Comparison of ENCODE assay signal across 8 cellular contexts in genomic region chr16:29290631-29291247, GRCh38.
DNase-seq lines count a peak whose midpoint lies in the region; ATAC-seq and TF ChIP-seq lines count a peak whose summit lies in the region.

No MANE protein-coding gene starts in this region.

- H3K4me1 Mint-ChIP-seq in CD4-positive, alpha-beta memory T cell: peaks cover 0 to 8% (median 3%) of the 10 kb centered on the region in 4 donors

- H4K20me1 ChIP-seq in IMR-90 (ENCODE audit: insufficient read depth, low read length): no peaks in the 10 kb centered on the region

- H2BK15ac ChIP-seq in IMR-90 (ENCODE audit: low read depth, low read length): peak overlapping the region; percentile 92; the same call in 2 of the 3 replicates

- no peaks in the 10 kb centered on the region for H3K27me3 Mint-ChIP-seq in CD4-positive, alpha-beta memory T cell

- peaks cover 5 to 13% of the 10 kb centered on the region in 2 experiments; a peak in 2 of 4 replicates for H3K79me1 ChIP-seq in IMR-90 (ENCODE audit: low read depth in 1 of 2, low read length in 2 of 2)

- no peak overlapping the region for H3K4me3 ChIP-seq in CD4-positive, alpha-beta memory T cell (ENCODE audit: low read length in 2 of 2)
- peak overlapping the region; percentile 18 for H3K4me3 ChIP-seq in IMR-90 (ENCODE audit: insufficient read depth, low read depth, low read length)
- peak overlapping the region; percentile 59 for H3K4me3 ChIP-seq in coronary artery
- peak overlapping the region in 1 of 2 donors; percentile 20 for H3K4me3 ChIP-seq in left lung

- peak overlapping the region; percentile 100 for H4K91ac ChIP-seq in IMR-90 (ENCODE audit: insufficient read depth, low read depth, low read length)

- intact Hi-C loops in CD4-positive, alpha-beta memory T cell (cut with micrococcal nuclease): no loop called here
- intact Hi-C loops in IMR-90 (cut with micrococcal nuclease): no loop called here
- intact Hi-C loops in left lung (cut with DNase I): no loop called here

- H3K9ac ChIP-seq in IMR-90 (ENCODE audit: low read depth, low read length): peak overlapping the region; percentile 52

- peak overlapping the region; percentile 55 for H3K4me2 ChIP-seq in IMR-90 (ENCODE audit: low read depth, low read length)

- H3K27me3 ChIP-seq in CD4-positive, alpha-beta memory T cell (ENCODE audit: insufficient read depth, low read length): no peaks in the 10 kb centered on the region
- H3K27me3 ChIP-seq in IMR-90 (ENCODE audit: control insufficient read depth, insufficient read depth, low read length) (no peaks in the 10 kb centered on the region), left lung (no peaks in the 10 kb centered on the region)

- no TSS peak for BruUV-seq in IMR-90 (replicated peaks; lab: Mats Ljungman, UMichigan)

- dilution Hi-C loops in IMR-90 (cut with HindIII; ENCODE audit: low sequenced_read_pairs, unreplicated experiment): no loop called here

- H3K4me3 Mint-ChIP-seq in CD4-positive, alpha-beta memory T cell: peak overlapping the region in 5 of 8 donors; percentile 43 to 62 (median 49)

- CTCF ChIA-PET in CD4-positive, alpha-beta memory T cell (lab: Charles Lee; ENCODE audit: partially characterized antibody): no interaction called here
- CTCF ChIA-PET in IMR-90 (lab: Yijun Ruan, JAX): no interaction called here

- H3K18ac ChIP-seq in IMR-90 (ENCODE audit: low read depth, low read length): peak overlapping the region; percentile 94

- TF ChIP-seq RAD21 in IMR-90 (IDR thresholded peaks at IDR 0.05; ENCODE audit: low read length): no peak

- POLR2A ChIA-PET in CD4-positive, alpha-beta memory T cell (lab: Charles Lee; ENCODE audit: partially characterized antibody): no interaction called here
- POLR2A ChIA-PET in IMR-90 (lab: Charles Lee; ENCODE audit: unreplicated experiment): no interaction called here

- H3K14ac ChIP-seq in IMR-90 (replicated peaks; ENCODE audit: low read depth, low read length): peak overlapping the region; percentile 100

- H3K9me3 ChIP-seq in CD4-positive, alpha-beta memory T cell (ENCODE audit: control insufficient read depth in 1 of 2, low read length in 2 of 2): no peaks in the 10 kb centered on the region
- H3K9me3 ChIP-seq in IMR-90 (ENCODE audit: control insufficient read depth, insufficient read depth, low read length) (no peaks in the 10 kb centered on the region), left lung (no peaks in the 10 kb centered on the region)

- H3K36me3 Mint-ChIP-seq in CD4-positive, alpha-beta memory T cell: peaks cover 0 to 2% of the 10 kb centered on the region in 2 donors

- H2AK9ac ChIP-seq in IMR-90 (replicated peaks; ENCODE audit: low read depth, low read length, poor library complexity): peak overlapping the region; percentile 88

- peak overlapping the region; percentile 57 for H3K56ac ChIP-seq in IMR-90 (ENCODE audit: extremely low read depth, insufficient read depth, low read length)

- peak; percentile 74 for ATAC-seq in GM21447 (IDR thresholded peaks at IDR 0.05; ENCODE audit: unreplicated experiment)
- ATAC-seq in IMR-90 (ENCODE audit: low read depth): peak; percentile 80
- peak; percentile 91 for ATAC-seq in left lung
- no peak for ATAC-seq in GM19023 (IDR thresholded peaks at IDR 0.05; ENCODE audit: unreplicated experiment)

- peaks cover 11% of the 10 kb centered on the region for H3K9me1 ChIP-seq in IMR-90 (ENCODE audit: insufficient read depth, low read length)

- 16% methylated on average over 4 of the region's 24 CpGs; no CpG with 5 or more reads in 1 of the 2 experiments for WGBS in IMR-90 (ENCODE audit: extremely low coverage in 2 of 2, insufficient read length in 1 of 2), 2 experiments

- H3K23ac ChIP-seq in IMR-90 (ENCODE audit: low read depth, low read length): peak overlapping the region; percentile 97

- H3K4me1 ChIP-seq in CD4-positive, alpha-beta memory T cell (ENCODE audit: insufficient read depth, low read length): peaks cover 4% of the 10 kb centered on the region
- H3K4me1 ChIP-seq in IMR-90 (ENCODE audit: control insufficient read depth, insufficient read depth, low read length): peaks cover 31% of the 10 kb centered on the region
- peaks cover 0 to 30% of the 10 kb centered on the region in 2 donors for H3K4me1 ChIP-seq in left lung

- H4K5ac ChIP-seq in IMR-90 (ENCODE audit: low read depth, low read length): peak overlapping the region; percentile 98

- peak overlapping the region; percentile 100 for H3K4ac ChIP-seq in IMR-90 (ENCODE audit: low read depth, low read length)

- peak overlapping the region; percentile 99 for H2BK20ac ChIP-seq in IMR-90 (ENCODE audit: low read depth, low read length)

- peak; percentile 11 to 77 (median 32) for DNase-seq in CD4-positive, alpha-beta memory T cell
- DNase-seq in IMR-90 (peak; percentile 92), coronary artery (ENCODE audit: low spot score) (peak; percentile 97), left lung (peak; percentile 98 to 99)
- DNase-seq in activated CD4-positive, alpha-beta T cell treated with anti-CD3 and anti-CD28 coated beads for 24 hours (ENCODE audit: low read depth in 2 of 2): peak; percentile 26 to 50
- DNase-seq in stimulated activated CD4-positive, alpha-beta T cell treated with anti-CD3 and anti-CD28 coated beads, Interleukin-2, amount 100 ng/mL, for 48 hours: peak; percentile 48 to 52

- TF ChIP-seq CTCF in IMR-90 (conservative IDR thresholded peaks at IDR 0.05; ENCODE audit: low read depth, low read length) (no peak), coronary artery (IDR thresholded peaks at IDR 0.05) (no peak), left lung (IDR thresholded peaks at IDR 0.05) (no peak)

- TF ChIP-seq POLR2A in IMR-90 (IDR thresholded peaks at IDR 0.05; ENCODE audit: low read depth, low read length): peak; percentile 20; the same call in 1 of the 2 replicates

- peak overlapping the region; percentile 78 for H2AFZ ChIP-seq in IMR-90 (replicated peaks; ENCODE audit: low read length, poor library complexity)

- H3K27ac Mint-ChIP-seq in CD4-positive, alpha-beta memory T cell: peak overlapping the region in 3 of 7 donors; percentile 32 to 55 (median 50)

- peak overlapping the region; percentile 100 for H2BK120ac ChIP-seq in IMR-90 (ENCODE audit: low read depth, low read length)

- H3K27ac ChIP-seq in CD4-positive, alpha-beta memory T cell (ENCODE audit: low read depth, low read length): no peak overlapping the region
- H3K27ac ChIP-seq in IMR-90 (ENCODE audit: insufficient read depth, low read length): peak overlapping the region; percentile 84
- peak overlapping the region; percentile 57 to 70 for H3K27ac ChIP-seq in coronary artery
- peak overlapping the region in 1 of 2 donors; percentile 63 for H3K27ac ChIP-seq in left lung

- peak overlapping the region; percentile 94 for H2BK5ac ChIP-seq in IMR-90 (ENCODE audit: low read depth, low read length, poor library complexity, severe bottlenecking)

- no peaks in the 10 kb centered on the region for H3K9me3 Mint-ChIP-seq in CD4-positive, alpha-beta memory T cell

- H3K36me3 ChIP-seq in CD4-positive, alpha-beta memory T cell (ENCODE audit: insufficient read depth, low read length): no peaks in the 10 kb centered on the region
- peaks cover 13% of the 10 kb centered on the region; the same call in 1 of the 2 replicates for H3K36me3 ChIP-seq in IMR-90 (ENCODE audit: control insufficient read depth, insufficient read depth, low read length)
- no peaks in the 10 kb centered on the region for H3K36me3 ChIP-seq in left lung

- in situ Hi-C loops in IMR-90 (cut with MboI; ENCODE audit: low sequenced_read_pairs): no loop called here

- H2AK5ac ChIP-seq in IMR-90 (ENCODE audit: low read depth, low read length): peak overlapping the region; percentile 98

- peak overlapping the region; percentile 79 to 97 for H4K8ac ChIP-seq in IMR-90 (ENCODE audit: low read depth in 2 of 2, low read length in 2 of 2)

TF ChIP-seq in IMR-90, 13 proteins besides CTCF, POLR2A, EP300 and RAD21:
- no peak for TF ChIP-seq MAFK (IDR thresholded peaks at IDR 0.05; ENCODE audit: low read depth, low read length)
- TF ChIP-seq MXI1 (IDR thresholded peaks at IDR 0.05; ENCODE audit: borderline replicate concordance, low read depth, low read length): no peak
- no peak for TF ChIP-seq USF2 (IDR thresholded peaks at IDR 0.05; ENCODE audit: low read depth, low read length)
- no peak for TF ChIP-seq CHD1 (IDR thresholded peaks at IDR 0.05; ENCODE audit: low read depth, low read length)
- TF ChIP-seq FOS (IDR thresholded peaks at IDR 0.05; ENCODE audit: low read depth, low read length): peak; percentile 69; the same call in 1 of the 2 replicates
- TF ChIP-seq SMC3 (IDR thresholded peaks at IDR 0.05; ENCODE audit: low read depth, low read length): no peak
- TF ChIP-seq RCOR1 (IDR thresholded peaks at IDR 0.05; ENCODE audit: insufficient replicate concordance, low read length): no peak
- TF ChIP-seq CEBPB (IDR thresholded peaks at IDR 0.05; ENCODE audit: low read depth, low read length): no peak
- peak; percentile 83 for TF ChIP-seq BHLHE40 (IDR thresholded peaks at IDR 0.05; ENCODE audit: low read depth, low read length)
- no peak for TF ChIP-seq NFE2L2 (IDR thresholded peaks at IDR 0.05; ENCODE audit: low read depth, low read length)
- TF ChIP-seq, protein P1, sequence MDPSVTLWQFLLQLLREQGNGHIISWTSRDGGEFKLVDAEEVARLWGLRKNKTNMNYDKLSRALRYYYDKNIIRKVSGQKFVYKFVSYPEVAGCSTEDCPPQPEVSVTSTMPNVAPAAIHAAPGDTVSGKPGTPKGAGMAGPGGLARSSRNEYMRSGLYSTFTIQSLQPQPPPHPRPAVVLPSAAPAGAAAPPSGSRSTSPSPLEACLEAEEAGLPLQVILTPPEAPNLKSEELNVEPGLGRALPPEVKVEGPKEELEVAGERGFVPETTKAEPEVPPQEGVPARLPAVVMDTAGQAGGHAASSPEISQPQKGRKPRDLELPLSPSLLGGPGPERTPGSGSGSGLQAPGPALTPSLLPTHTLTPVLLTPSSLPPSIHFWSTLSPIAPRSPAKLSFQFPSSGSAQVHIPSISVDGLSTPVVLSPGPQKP (IDR thresholded peaks at IDR 0.05; ENCODE audit: borderline replicate concordance, low read depth, low read length): no peak
- no peak for TF ChIP-seq MAZ (IDR thresholded peaks at IDR 0.05; ENCODE audit: borderline replicate concordance, low read depth, low read length)
- TF ChIP-seq RFX5 (IDR thresholded peaks at IDR 0.05; ENCODE audit: low read depth, low read length): no peak

Comparison
In these comparisons a context has a peak if more than half of its experiments do, and no peak if none do; other contexts are left out.
1. DNase-seq: peak in every context shown above with its lines; median percentile 98 in left lung; 97 in coronary artery; 92 in IMR-90; 50 in stimulated activated CD4-positive, alpha-beta T cell treated with anti-CD3 and anti-CD28 coated beads, Interleukin-2, amount 100 ng/mL, for 48 hours; 38 in activated CD4-positive, alpha-beta T cell treated with anti-CD3 and anti-CD28 coated beads for 24 hours; 32 in CD4-positive, alpha-beta memory T cell.
2. H3K4me3 ChIP-seq: peak in IMR-90 (single experiment) and coronary artery (single experiment); none in CD4-positive, alpha-beta memory T cell (0 of 2).